ENCODE assay signal across 10 cellular contexts in genomic region chr11:48031602-48032001, GRCh38. TPM values are rescaled to one million over a fixed set of nuclear protein-coding genes. Genes with fewer than 3 reads are reported as not detected.
DNase-seq lines count a peak whose midpoint lies in the region; ATAC-seq, FAIRE-seq and TF ChIP-seq lines count a peak whose summit lies in the region.
"Had no signal": no experiment of that assay in that cellular context is flagged by ENCODE, and none has a peak within 500 bp of the region (broad histone marks: within the 10 kb centered on the region; RNA-seq: fewer than 3 reads in every experiment).

No MANE protein-coding gene starts in this region.

- no peaks in the 10 kb centered on the region for H3K9me3 ChIP-seq in naive thymus-derived CD4-positive, alpha-beta T cell (ENCODE audit: control insufficient read depth in 2 of 3, low read length in 3 of 3)

- peak; percentile 51 for ATAC-seq in GM21423 (IDR thresholded peaks at IDR 0.05; ENCODE audit: unreplicated experiment)
- no peak for ATAC-seq in naive thymus-derived CD4-positive, alpha-beta T cell

- peaks cover 2% of the 10 kb centered on the region for H3K36me3 Mint-ChIP-seq in IgD-negative memory B cell
- H3K36me3 Mint-ChIP-seq in naive thymus-derived CD4-positive, alpha-beta T cell: peaks cover 0 to 51% (median 0%) of the 10 kb centered on the region in 5 donors

- CTCF ChIA-PET in naive thymus-derived CD4-positive, alpha-beta T cell (lab: Charles Lee): no interaction called here

- no peak overlapping the region for H3K4me3 ChIP-seq in naive thymus-derived CD4-positive, alpha-beta T cell (ENCODE audit: low read length)

- H3K27ac Mint-ChIP-seq in IgD-negative memory B cell: peak overlapping the region in 1 of 3 donors; percentile 21
- peak overlapping the region; percentile 56 to 93 (median 80) for H3K27ac Mint-ChIP-seq in naive thymus-derived CD4-positive, alpha-beta T cell

- no peak for DNase-seq in GM12891 (ENCODE audit: insufficient read length, low spot score)
- DNase-seq in naive thymus-derived CD4-positive, alpha-beta T cell: no peak
- no peak for DNase-seq in NCI-H748 treated with DMSO at 0.1 percent for 48 hours (lab: John Stamatoyannopoulos, UW)
- DNase-seq in NCI-H1694 (lab: John Stamatoyannopoulos, UW): no peak
- no peak for DNase-seq in T-helper 9 cell
- DNase-seq in activated naive CD4-positive, alpha-beta T cell (lab: John Stamatoyannopoulos, UW): no peak
- DNase-seq: foreskin fibroblast had no signal

- H3K36me3 ChIP-seq in naive thymus-derived CD4-positive, alpha-beta T cell (ENCODE audit: control insufficient read depth in 2 of 3, insufficient read depth in 3 of 3, low read length in 3 of 3): no peaks in the 10 kb centered on the region

- POLR2A ChIA-PET in naive thymus-derived CD4-positive, alpha-beta T cell (lab: Charles Lee): interaction anchor here (1.3 to 2.8 kb wide), 4 partner anchors 12 to 38 kb away, joined by 3 to 11 read pairs (median 7); no protein-coding TSS in a partner anchor

- peak overlapping the region; percentile 10 to 37 (median 23) for H3K4me3 Mint-ChIP-seq in IgD-negative memory B cell
- peak overlapping the region in 5 of 10 donors; percentile 15 to 62 (median 38) for H3K4me3 Mint-ChIP-seq in naive thymus-derived CD4-positive, alpha-beta T cell
- H3K4me3 Mint-ChIP-seq: central memory CD8-positive, alpha-beta T cell had no signal

- TF ChIP-seq POLR2A in GM12891 (IDR thresholded peaks at IDR 0.05; ENCODE audit: low read depth, low read length): no peak

- no peaks in the 10 kb centered on the region for H3K9me3 Mint-ChIP-seq in IgD-negative memory B cell
- no peaks in the 10 kb centered on the region for H3K9me3 Mint-ChIP-seq in naive thymus-derived CD4-positive, alpha-beta T cell
- H3K9me3 Mint-ChIP-seq: central memory CD8-positive, alpha-beta T cell had no signal

- peaks cover 1% of the 10 kb centered on the region for H3K27me3 Mint-ChIP-seq in IgD-negative memory B cell
- no peaks in the 10 kb centered on the region for H3K27me3 Mint-ChIP-seq in naive thymus-derived CD4-positive, alpha-beta T cell
- H3K27me3 Mint-ChIP-seq: central memory CD8-positive, alpha-beta T cell had no signal

- H3K27me3 ChIP-seq in naive thymus-derived CD4-positive, alpha-beta T cell (ENCODE audit: control insufficient read depth in 2 of 2, insufficient read depth in 2 of 2, low read length in 2 of 2): no peaks in the 10 kb centered on the region

- no peak overlapping the region for H3K27ac ChIP-seq in naive thymus-derived CD4-positive, alpha-beta T cell (ENCODE audit: low read depth, low read length)

- intact Hi-C loops in naive thymus-derived CD4-positive, alpha-beta T cell (cut with micrococcal nuclease): no loop called here

- H3K4me1 ChIP-seq in naive thymus-derived CD4-positive, alpha-beta T cell (ENCODE audit: control insufficient read depth in 2 of 2, insufficient read depth in 2 of 2, low read length in 2 of 2): peaks cover 35 to 57% of the 10 kb centered on the region in 2 donors

- peaks cover 35 to 41% (median 38%) of the 10 kb centered on the region in 3 donors for H3K4me1 Mint-ChIP-seq in IgD-negative memory B cell
- H3K4me1 Mint-ChIP-seq in naive thymus-derived CD4-positive, alpha-beta T cell: peaks cover 63 to 83% (median 79%) of the 10 kb centered on the region in 7 donors

- FAIRE-seq in GM12891 (lab: Jason Lieb, UNC): peak; percentile 82

TF ChIP-seq in GM12891, 5 proteins besides CTCF, POLR2A, EP300 and RAD21:
- no peak for TF ChIP-seq POLR2AphosphoS5 (IDR thresholded peaks at IDR 0.05; ENCODE audit: low read depth, low read length)
- peak; percentile 92 for TF ChIP-seq POU2F2 (IDR thresholded peaks at IDR 0.05; ENCODE audit: low read depth, low read length)
- TF ChIP-seq PAX5 (IDR thresholded peaks at IDR 0.05; ENCODE audit: insufficient read depth, low read length, severe bottlenecking): no peak
- no peak for TF ChIP-seq TAF1 (IDR thresholded peaks at IDR 0.05; ENCODE audit: low read depth, low read length)
TF ChIP-seq in GM12891: peak in this region for 1.

RNA-seq across cellular contexts. Expression of gene PTPRJ, which starts 51.2 kb away (rescaled TPM):
- 7.1 TPM for polyA plus RNA-seq in GM12891 (2012; ENCODE audit: low read depth, missing spikeins)
- 8.1 TPM for polyA plus RNA-seq in IgD-negative memory B cell
- 10 to 100 TPM; 31.8 to 82.3 (median 53.9) TPM for total RNA-seq in naive thymus-derived CD4-positive, alpha-beta T cell
- polyA plus RNA-seq in naive thymus-derived CD4-positive, alpha-beta T cell: 10 to 100 TPM in 1 of 2 donors, 1 to 10 TPM in 1; 7.0 to 11.8 TPM
